Comparison of ENCODE assay signal across 1 cellular context in the genomic region with DNA sequence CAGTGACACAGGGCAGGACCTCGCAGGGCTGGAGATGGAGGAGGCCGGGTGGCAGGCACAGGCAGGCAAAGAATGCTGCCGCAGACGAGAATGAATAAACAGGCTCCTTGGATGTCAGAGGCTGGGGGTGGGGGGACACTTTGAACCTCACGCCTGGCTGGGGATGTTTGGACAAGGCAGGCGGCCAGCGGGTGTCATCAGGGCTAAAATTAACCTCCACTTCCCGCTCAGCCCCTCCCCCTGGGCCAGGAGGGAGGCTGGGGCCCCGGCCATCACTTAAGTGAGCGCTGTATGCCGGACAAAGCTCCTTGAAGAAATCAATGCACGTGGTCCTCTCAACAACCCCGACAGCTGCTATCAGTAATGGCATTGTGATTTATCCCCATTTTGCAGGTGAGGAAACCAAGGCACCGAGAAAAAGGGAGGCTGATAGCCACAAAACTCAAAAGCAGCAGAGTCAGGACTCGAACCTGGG.
TF ChIP-seq lines count a peak whose summit lies in the region.

No MANE protein-coding gene starts in this region.

TF ChIP-seq in K562, 482 proteins besides CTCF, POLR2A, EP300 and RAD21:
- TF ChIP-seq, protein P1, sequence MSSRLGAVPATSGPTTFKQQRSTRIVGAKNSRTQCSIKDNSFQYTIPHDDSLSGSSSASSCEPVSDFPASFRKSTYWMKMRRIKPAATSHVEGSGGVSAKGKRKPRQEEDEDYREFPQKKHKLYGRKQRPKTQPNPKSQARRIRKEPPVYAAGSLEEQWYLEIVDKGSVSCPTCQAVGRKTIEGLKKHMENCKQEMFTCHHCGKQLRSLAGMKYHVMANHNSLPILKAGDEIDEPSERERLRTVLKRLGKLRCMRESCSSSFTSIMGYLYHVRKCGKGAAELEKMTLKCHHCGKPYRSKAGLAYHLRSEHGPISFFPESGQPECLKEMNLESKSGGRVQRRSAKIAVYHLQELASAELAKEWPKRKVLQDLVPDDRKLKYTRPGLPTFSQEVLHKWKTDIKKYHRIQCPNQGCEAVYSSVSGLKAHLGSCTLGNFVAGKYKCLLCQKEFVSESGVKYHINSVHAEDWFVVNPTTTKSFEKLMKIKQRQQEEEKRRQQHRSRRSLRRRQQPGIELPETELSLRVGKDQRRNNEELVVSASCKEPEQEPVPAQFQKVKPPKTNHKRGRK (tag; IDR thresholded peaks at IDR 0.05): no peak
- TF ChIP-seq LARP7 (IDR thresholded peaks at IDR 0.05) (no peak), RBM25 (IDR thresholded peaks at IDR 0.05; ENCODE audit: low read depth, low read length, severe bottlenecking) (peak; percentile 32), MEF2A (IDR thresholded peaks at IDR 0.05; ENCODE audit: control insufficient read depth, low read depth, low read length) (peak; percentile 27; the same call in 1 of the 2 replicates), MEF2D (tag; conservative IDR thresholded peaks at IDR 0.05; ENCODE audit: low read depth) (0 out of 2 replicates have a peak, but pooled peaks have one; percentile 56), MCM2 (IDR thresholded peaks at IDR 0.05; ENCODE audit: low read depth) (no peak), KDM1A (IDR thresholded peaks at IDR 0.05) (peak in 1 of 2 experiments; percentile 29; a peak in 1 of 4 replicates)
- TF ChIP-seq, protein P2, sequence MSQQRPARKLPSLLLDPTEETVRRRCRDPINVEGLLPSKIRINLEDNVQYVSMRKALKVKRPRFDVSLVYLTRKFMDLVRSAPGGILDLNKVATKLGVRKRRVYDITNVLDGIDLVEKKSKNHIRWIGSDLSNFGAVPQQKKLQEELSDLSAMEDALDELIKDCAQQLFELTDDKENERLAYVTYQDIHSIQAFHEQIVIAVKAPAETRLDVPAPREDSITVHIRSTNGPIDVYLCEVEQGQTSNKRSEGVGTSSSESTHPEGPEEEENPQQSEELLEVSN (IDR thresholded peaks at IDR 0.05; ENCODE audit: borderline replicate concordance in 1 of 2, extremely low read depth in 1 of 2, insufficient read depth in 1 of 2, insufficient read length in 1 of 2, low read depth in 1 of 2, low read length in 1 of 2, poor library complexity in 1 of 2, severe bottlenecking in 1 of 2): peak in 1 of 2 experiments; percentile 32
